In the genomic region with DNA sequence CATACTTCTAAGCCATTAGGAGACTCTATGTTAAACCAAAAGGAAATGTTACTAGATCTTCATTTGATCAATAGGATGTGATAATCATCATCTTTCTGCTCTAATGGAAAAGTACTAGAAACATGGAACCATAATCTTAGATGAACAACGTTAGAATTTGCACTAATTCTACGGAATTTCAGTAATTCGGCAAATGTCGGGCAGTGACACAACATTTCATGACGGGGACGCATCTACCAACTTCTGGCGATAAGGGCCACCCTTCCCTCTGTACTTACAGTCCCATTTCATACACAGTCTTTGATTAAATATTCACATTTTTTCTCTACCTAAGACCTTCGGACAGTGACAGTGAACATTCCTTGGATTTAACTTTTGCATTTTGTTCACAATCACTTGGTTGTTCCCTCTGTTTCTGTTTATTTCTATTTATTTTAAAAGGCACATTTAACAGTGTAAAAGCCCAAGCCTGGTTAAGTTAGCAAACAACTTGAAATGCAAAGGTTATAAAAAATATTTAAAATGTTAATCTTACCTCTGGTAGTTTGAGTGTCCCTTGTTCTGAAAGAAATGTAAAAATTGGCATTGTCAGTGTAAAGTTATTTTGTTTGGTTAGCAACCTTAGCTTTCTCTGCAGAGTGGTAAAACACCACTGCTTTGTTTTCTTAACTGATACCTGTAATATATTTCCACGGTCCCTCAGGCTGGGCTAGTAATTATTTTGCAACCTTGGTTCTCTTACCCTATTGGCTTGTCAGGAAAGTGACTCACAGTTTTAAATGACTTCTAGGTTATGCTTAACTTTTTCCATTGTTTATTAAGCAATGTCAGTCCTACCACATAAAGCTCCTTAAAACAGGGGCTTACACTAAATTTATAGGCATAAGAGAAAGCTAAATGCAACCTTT, we compare ENCODE assay signal across 13 cellular contexts.
DNase-seq lines count a peak whose midpoint lies in the region; ATAC-seq and TF ChIP-seq lines count a peak whose summit lies in the region.
"Had no signal": no experiment of that assay in that cellular context is flagged by ENCODE, and none has a peak within 500 bp of the region (broad histone marks: within the 10 kb centered on the region; RNA-seq: fewer than 3 reads in every experiment).

No MANE protein-coding gene starts in this region.

- H3K4me3 Mint-ChIP-seq in stimulated activated naive CD8-positive, alpha-beta T cell treated with anti-CD3 and anti-CD28 coated beads, Interleukin-15, amount 100 ng/mL, for 72 hours = no peak overlapping the region
- H3K4me3 Mint-ChIP-seq: activated CD8-positive, alpha-beta T cell treated with anti-CD3 and anti-CD28 coated beads for 36 hours; activated naive CD4-positive, alpha-beta T cell treated with anti-CD3 and anti-CD28 coated beads, Interleukin-2, amount 50 U/mL, for 24 hours had no signal

- H3K27me3 Mint-ChIP-seq in stimulated activated naive CD8-positive, alpha-beta T cell treated with anti-CD3 and anti-CD28 coated beads, Interleukin-15, amount 100 ng/mL, for 72 hours = no peaks in the 10 kb centered on the region
- H3K27me3 Mint-ChIP-seq: activated CD8-positive, alpha-beta T cell treated with anti-CD3 and anti-CD28 coated beads for 36 hours; activated naive CD4-positive, alpha-beta T cell treated with anti-CD3 and anti-CD28 coated beads, Interleukin-2, amount 50 U/mL, for 24 hours had no signal

- peak; percentile 40 for ATAC-seq in stimulated activated naive CD8-positive, alpha-beta T cell treated with anti-CD3 and anti-CD28 coated beads, Interleukin-15, Interleukin-2, amounts not matched to agents 100 U/mL and 50 U/mL, for 24 hours
- no peak for ATAC-seq in stimulated activated naive CD8-positive, alpha-beta T cell treated with anti-CD3 and anti-CD28 coated beads, Interleukin-15, amount 100 ng/mL, for 72 hours
- ATAC-seq in HG02938 (IDR thresholded peaks at IDR 0.05; ENCODE audit: unreplicated experiment) = no peak
- no peak for ATAC-seq in HG02970 (IDR thresholded peaks at IDR 0.05; ENCODE audit: low FRiP score, unreplicated experiment)
- ATAC-seq: activated CD8-positive, alpha-beta T cell treated with anti-CD3 and anti-CD28 coated beads for 36 hours had no signal

- H3K27ac ChIP-seq in mammary epithelial cell (ENCODE audit: insufficient read depth, low read depth, low read length) = peak overlapping the region; percentile 90
- H3K27ac ChIP-seq: tibial artery had no signal

- in situ Hi-C loops in mammary epithelial cell (cut with MboI; ENCODE audit: low sequenced_read_pairs in 2 of 2) = no loop called here

- peak overlapping the region; percentile 41 for H3K9ac ChIP-seq in mammary epithelial cell (ENCODE audit: insufficient read depth, low read length)

- H3K36me3 ChIP-seq in mammary epithelial cell (ENCODE audit: insufficient read depth, low read length) = no peaks in the 10 kb centered on the region
- H3K36me3 ChIP-seq: tibial artery had no signal

- CTCF ChIA-PET in mammary epithelial cell (lab: Charles Lee; ENCODE audit: low non-redundant PET) = no interaction called here

- 57% methylated on average over 9 of the region's 9 CpGs for WGBS in mammary epithelial cell (ENCODE audit: low coverage, missing lambda C conversion rate)

- H4K20me1 ChIP-seq in mammary epithelial cell (ENCODE audit: insufficient read depth, low read length) = no peaks in the 10 kb centered on the region

- intact Hi-C loops in mammary epithelial cell (cut with micrococcal nuclease) = no loop called here

- H3K9me3 ChIP-seq in mammary epithelial cell (replicated peaks; ENCODE audit: insufficient read depth, low read length) = no peaks in the 10 kb centered on the region
- H3K9me3 ChIP-seq: tibial artery had no signal

- TF ChIP-seq CTCF in mammary epithelial cell (conservative IDR thresholded peaks at IDR 0.05 in 1 of 2, IDR thresholded peaks at IDR 0.05 in 1 of 2; ENCODE audit: extremely low read depth in 1 of 2, insufficient read depth in 1 of 2, low read depth in 1 of 2, low read length in 2 of 2) = no peak

- H3K27me3 ChIP-seq in mammary epithelial cell (ENCODE audit: insufficient read depth, low read length) = no peaks in the 10 kb centered on the region
- H3K27me3 ChIP-seq: tibial artery had no signal

- DNase-seq in stimulated activated naive CD8-positive, alpha-beta T cell treated with anti-CD3 and anti-CD28 coated beads, Interleukin-15, Interleukin-2, amounts not matched to agents 100 U/mL and 50 U/mL, for 24 hours = no peak
- DNase-seq in stimulated activated naive CD8-positive, alpha-beta T cell treated with anti-CD3 and anti-CD28 coated beads, Interleukin-15, amount 100 ng/mL, for 72 hours = no peak
- DNase-seq in mammary epithelial cell (peak; percentile 88), kidney tubule cell (ENCODE audit: low spot score) (peak; percentile 82), HuH-7.5 (ENCODE audit: low spot score) (no peak), NCI-H128 (lab: John Stamatoyannopoulos, UW; ENCODE audit: unreplicated experiment) (no peak)
- DNase-seq: activated CD8-positive, alpha-beta T cell treated with anti-CD3 and anti-CD28 coated beads for 36 hours; DND-41; KBM-7; tibial artery had no signal

- peak overlapping the region; percentile 43 to 55 (median 48) for H3K4me3 ChIP-seq in mammary epithelial cell (replicated peaks in 1 of 3; ENCODE audit: insufficient read depth in 1 of 3, low read depth in 2 of 3, low read length in 3 of 3)
- H3K4me3 ChIP-seq: tibial artery had no signal

- TSS peak; percentile 82 for BruUV-seq in mammary epithelial cell (replicated peaks; lab: Mats Ljungman, UMichigan)

- no peak overlapping the region for H3K27ac Mint-ChIP-seq in stimulated activated naive CD8-positive, alpha-beta T cell treated with anti-CD3 and anti-CD28 coated beads, Interleukin-15, amount 100 ng/mL, for 72 hours
- H3K27ac Mint-ChIP-seq: activated CD8-positive, alpha-beta T cell treated with anti-CD3 and anti-CD28 coated beads for 36 hours; activated naive CD4-positive, alpha-beta T cell treated with anti-CD3 and anti-CD28 coated beads, Interleukin-2, amount 50 U/mL, for 24 hours had no signal

- peaks cover 54% of the 10 kb centered on the region for H3K4me1 ChIP-seq in mammary epithelial cell (ENCODE audit: insufficient read depth, low read length)
- H3K4me1 ChIP-seq: tibial artery had no signal

- no peaks in the 10 kb centered on the region for H3K9me3 Mint-ChIP-seq in stimulated activated naive CD8-positive, alpha-beta T cell treated with anti-CD3 and anti-CD28 coated beads, Interleukin-15, amount 100 ng/mL, for 72 hours
- H3K9me3 Mint-ChIP-seq: activated CD8-positive, alpha-beta T cell treated with anti-CD3 and anti-CD28 coated beads for 36 hours; activated naive CD4-positive, alpha-beta T cell treated with anti-CD3 and anti-CD28 coated beads, Interleukin-2, amount 50 U/mL, for 24 hours had no signal

- no peaks in the 10 kb centered on the region for H3K79me2 ChIP-seq in mammary epithelial cell (ENCODE audit: insufficient read depth, low read length)

- H3K4me1 Mint-ChIP-seq in stimulated activated naive CD8-positive, alpha-beta T cell treated with anti-CD3 and anti-CD28 coated beads, Interleukin-15, amount 100 ng/mL, for 72 hours = no peaks in the 10 kb centered on the region
- H3K4me1 Mint-ChIP-seq: activated naive CD4-positive, alpha-beta T cell treated with anti-CD3 and anti-CD28 coated beads, Interleukin-2, amount 50 U/mL, for 24 hours had no signal

- peak overlapping the region; percentile 81 for H3K4me2 ChIP-seq in mammary epithelial cell (ENCODE audit: insufficient read depth, low read depth, low read length)

- H2AFZ ChIP-seq in mammary epithelial cell (ENCODE audit: low read depth, low read length) = no peak overlapping the region

- dilution Hi-C loops in mammary epithelial cell (cut with HindIII; ENCODE audit: low sequenced_read_pairs) = no loop called here

Comparison
In these comparisons a context has a peak if more than half of its experiments do, and no peak if none do; other contexts are left out.
1. DNase-seq: peak in mammary epithelial cell (single experiment) and kidney tubule cell (single experiment); none in stimulated activated naive CD8-positive, alpha-beta T cell treated with anti-CD3 and anti-CD28 coated beads, Interleukin-15, Interleukin-2, amounts not matched to agents 100 U/mL and 50 U/mL, for 24 hours (single experiment), stimulated activated naive CD8-positive, alpha-beta T cell treated with anti-CD3 and anti-CD28 coated beads, Interleukin-15, amount 100 ng/mL, for 72 hours (0 of 2), HuH-7.5 (single experiment) and NCI-H128 (single experiment).